Comparison of ENCODE assay signal across 18 cellular contexts in genomic region chr14:101196795-101197590, GRCh38.
DNase-seq lines count a peak whose midpoint lies in the region; FAIRE-seq and TF ChIP-seq lines count a peak whose summit lies in the region.
"Had no signal": no experiment of that assay in that cellular context is flagged by ENCODE, and none has a peak within 500 bp of the region (broad histone marks: within the 10 kb centered on the region; RNA-seq: fewer than 3 reads in every experiment).

No MANE protein-coding gene starts in this region.

- H3K4me1 ChIP-seq in kidney (ENCODE audit: control insufficient read depth in 1 of 2, insufficient read depth in 1 of 2, low read depth in 1 of 2, low read length in 2 of 2) = no peaks in the 10 kb centered on the region
- H3K4me1 ChIP-seq in suprapubic skin = no peaks in the 10 kb centered on the region
- H3K4me1 ChIP-seq: foreskin keratinocyte had no signal

- no peaks in the 10 kb centered on the region for H3K27me3 ChIP-seq in suprapubic skin
- H3K27me3 ChIP-seq: foreskin keratinocyte had no signal

- in situ Hi-C loops in SK-MEL-5 (cut with HindIII; ENCODE audit: low pct_unique_long_range_greater_than_20kb, low sequenced_read_pairs) = no loop called here

- no peak overlapping the region for H3K27ac ChIP-seq in kidney (ENCODE audit: low read depth in 2 of 2, low read length in 2 of 2)
- H3K27ac ChIP-seq in suprapubic skin = no peak overlapping the region
- H3K27ac ChIP-seq: 22Rv1, C4-2B, foreskin keratinocyte, thoracic aorta had no signal

- H3K4me3 ChIP-seq in kidney (ENCODE audit: low read length in 2 of 2) = no peak overlapping the region
- no peak overlapping the region for H3K4me3 ChIP-seq in suprapubic skin
- H3K4me3 ChIP-seq: thoracic aorta had no signal

- H3K36me3 ChIP-seq in kidney (ENCODE audit: control insufficient read depth in 1 of 2, insufficient read depth in 2 of 2, low read length in 2 of 2) = no peaks in the 10 kb centered on the region
- no peaks in the 10 kb centered on the region for H3K36me3 ChIP-seq in suprapubic skin
- H3K36me3 ChIP-seq: thoracic aorta had no signal

- H3K9ac ChIP-seq in kidney (ENCODE audit: low read length in 2 of 2) = no peak overlapping the region

- 77% methylated on average over 5 of the region's 11 CpGs for WGBS in suprapubic skin

- no peak for TF ChIP-seq EP300 in suprapubic skin (IDR thresholded peaks at IDR 0.05)

- no peak for FAIRE-seq in kidney (lab: Jason Lieb, UNC)

- no peak for TF ChIP-seq CTCF in kidney (IDR thresholded peaks at IDR 0.05; ENCODE audit: borderline replicate concordance, extremely low read depth, insufficient read depth)
- TF ChIP-seq CTCF in suprapubic skin (IDR thresholded peaks at IDR 0.05) = no peak

- no peak for TF ChIP-seq POLR2A in suprapubic skin (IDR thresholded peaks at IDR 0.05)

- intact Hi-C loops in kidney (cut with DNase I) = no loop called here
- intact Hi-C loops in cardiac septum (cut with DNase I) = no loop called here

- no peaks in the 10 kb centered on the region for H3K9me3 ChIP-seq in kidney (ENCODE audit: control insufficient read depth in 1 of 2, low read length in 2 of 2)
- H3K9me3 ChIP-seq in suprapubic skin = no peaks in the 10 kb centered on the region
- H3K9me3 ChIP-seq: thoracic aorta had no signal

- peak in 2 of 3 experiments; percentile 15 to 86 for DNase-seq in NCI-H1417 (lab: John Stamatoyannopoulos, UW)
- DNase-seq in NCI-H1417 treated with DMSO at 0.1 percent for 48 hours (lab: John Stamatoyannopoulos, UW) = no peak
- peak; percentile 21 for DNase-seq in SK-MEL-5 (ENCODE audit: low read depth, low spot score)
- DNase-seq in kidney = peak; percentile 65
- peak; percentile 57 to 80 for DNase-seq in suprapubic skin (ENCODE audit: low spot score in 2 of 2)
- DNase-seq in effector CD8-positive, alpha-beta T cell (lab: John Stamatoyannopoulos, UW) = no peak
- DNase-seq in activated CD4-positive, CD25-positive, alpha-beta regulatory T cell treated with anti-CD3 and anti-CD28 coated beads, Interleukin-2, amount 50 U/mL, for 72 hours = no peak
- no peak for DNase-seq in cardiac septum (ENCODE audit: low spot score)
- DNase-seq: activated CD8-positive, alpha-beta T cell treated with anti-CD3 and anti-CD28 coated beads, Interleukin-2, amount 10 ng/mL, durations not matched to agents 7 days and 5 days; amygdala; DMS79; foreskin keratinocyte; mammary epithelial cell; NCI-H82; stimulated activated CD4-positive, alpha-beta T cell treated with anti-CD3 and anti-CD28 coated beads, Interleukin-2, amount 100 ng/mL, for 48 hours had no signal

Comparison
In these comparisons a context has a peak if more than half of its experiments do, and no peak if none do; other contexts are left out.
1. DNase-seq: peak in NCI-H1417 (2 of 3), SK-MEL-5 (single experiment), kidney (single experiment) and suprapubic skin (2 of 2); none in NCI-H1417 treated with DMSO at 0.1 percent for 48 hours (single experiment), effector CD8-positive, alpha-beta T cell (single experiment), activated CD4-positive, CD25-positive, alpha-beta regulatory T cell treated with anti-CD3 and anti-CD28 coated beads, Interleukin-2, amount 50 U/mL, for 72 hours (single experiment) and cardiac septum (single experiment).